ENCODE assay signal across 3 cellular contexts in the genomic region with DNA sequence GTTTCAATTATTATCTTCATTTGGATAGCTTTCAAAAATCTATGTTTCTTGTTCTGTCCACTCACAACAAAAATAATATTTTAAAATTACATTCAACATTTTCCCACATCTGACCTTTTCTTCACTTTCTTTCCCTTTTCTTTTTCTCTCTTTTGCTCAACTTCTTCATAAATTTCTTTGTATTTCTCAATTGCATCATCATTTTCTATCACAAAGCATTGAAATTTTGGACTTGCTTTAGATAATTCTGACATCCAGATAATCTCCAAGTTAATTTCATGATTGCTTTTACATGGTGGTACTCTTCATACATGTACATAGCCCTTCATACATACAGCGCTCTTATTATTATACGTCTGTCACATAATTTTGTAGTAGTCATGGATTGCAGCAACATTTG.
TF ChIP-seq lines count a peak whose summit lies in the region.

No MANE protein-coding gene starts in this region.

TF ChIP-seq in HepG2, 621 proteins besides CTCF, POLR2A, EP300 and RAD21:
- TF ChIP-seq ATF7 (IDR thresholded peaks at IDR 0.05), result peak; percentile 31
- no peak for TF ChIP-seq ATF7 (CRISPR knock-in tag; IDR thresholded peaks at IDR 0.05)
- no peak for TF ChIP-seq ZNF121 (CRISPR knock-in tag; IDR thresholded peaks at IDR 0.05)
- TF ChIP-seq TGIF2 (CRISPR knock-in tag; IDR thresholded peaks at IDR 0.05), result no peak

TF ChIP-seq in IMR-90, 13 proteins besides CTCF, POLR2A, EP300 and RAD21:
- TF ChIP-seq SMC3 (IDR thresholded peaks at IDR 0.05; ENCODE audit: low read depth, low read length) (no peak), CEBPB (IDR thresholded peaks at IDR 0.05; ENCODE audit: low read depth, low read length) (peak; percentile 23; the same call in 1 of the 2 replicates), MAZ (IDR thresholded peaks at IDR 0.05; ENCODE audit: borderline replicate concordance, low read depth, low read length) (no peak), MAFK (IDR thresholded peaks at IDR 0.05; ENCODE audit: low read depth, low read length) (no peak)

TF ChIP-seq in GM12878, 131 proteins besides CTCF, POLR2A, EP300 and RAD21:
- TF ChIP-seq EGR1 (IDR thresholded peaks at IDR 0.05; ENCODE audit: borderline replicate concordance in 1 of 2, low read depth in 2 of 2, low read length in 2 of 2), result no peak
- TF ChIP-seq ESRRA (IDR thresholded peaks at IDR 0.05; ENCODE audit: low read length), result no peak
- no peak for TF ChIP-seq MEF2A (IDR thresholded peaks at IDR 0.05; ENCODE audit: insufficient read depth, low read depth, low read length)
- TF ChIP-seq, protein P1, sequence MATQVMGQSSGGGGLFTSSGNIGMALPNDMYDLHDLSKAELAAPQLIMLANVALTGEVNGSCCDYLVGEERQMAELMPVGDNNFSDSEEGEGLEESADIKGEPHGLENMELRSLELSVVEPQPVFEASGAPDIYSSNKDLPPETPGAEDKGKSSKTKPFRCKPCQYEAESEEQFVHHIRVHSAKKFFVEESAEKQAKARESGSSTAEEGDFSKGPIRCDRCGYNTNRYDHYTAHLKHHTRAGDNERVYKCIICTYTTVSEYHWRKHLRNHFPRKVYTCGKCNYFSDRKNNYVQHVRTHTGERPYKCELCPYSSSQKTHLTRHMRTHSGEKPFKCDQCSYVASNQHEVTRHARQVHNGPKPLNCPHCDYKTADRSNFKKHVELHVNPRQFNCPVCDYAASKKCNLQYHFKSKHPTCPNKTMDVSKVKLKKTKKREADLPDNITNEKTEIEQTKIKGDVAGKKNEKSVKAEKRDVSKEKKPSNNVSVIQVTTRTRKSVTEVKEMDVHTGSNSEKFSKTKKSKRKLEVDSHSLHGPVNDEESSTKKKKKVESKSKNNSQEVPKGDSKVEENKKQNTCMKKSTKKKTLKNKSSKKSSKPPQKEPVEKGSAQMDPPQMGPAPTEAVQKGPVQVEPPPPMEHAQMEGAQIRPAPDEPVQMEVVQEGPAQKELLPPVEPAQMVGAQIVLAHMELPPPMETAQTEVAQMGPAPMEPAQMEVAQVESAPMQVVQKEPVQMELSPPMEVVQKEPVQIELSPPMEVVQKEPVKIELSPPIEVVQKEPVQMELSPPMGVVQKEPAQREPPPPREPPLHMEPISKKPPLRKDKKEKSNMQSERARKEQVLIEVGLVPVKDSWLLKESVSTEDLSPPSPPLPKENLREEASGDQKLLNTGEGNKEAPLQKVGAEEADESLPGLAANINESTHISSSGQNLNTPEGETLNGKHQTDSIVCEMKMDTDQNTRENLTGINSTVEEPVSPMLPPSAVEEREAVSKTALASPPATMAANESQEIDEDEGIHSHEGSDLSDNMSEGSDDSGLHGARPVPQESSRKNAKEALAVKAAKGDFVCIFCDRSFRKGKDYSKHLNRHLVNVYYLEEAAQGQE (IDR thresholded peaks at IDR 0.05; ENCODE audit: low read depth, low read length), result no peak
- no peak for TF ChIP-seq ZNF622 (IDR thresholded peaks at IDR 0.05)
- TF ChIP-seq, protein P2, sequence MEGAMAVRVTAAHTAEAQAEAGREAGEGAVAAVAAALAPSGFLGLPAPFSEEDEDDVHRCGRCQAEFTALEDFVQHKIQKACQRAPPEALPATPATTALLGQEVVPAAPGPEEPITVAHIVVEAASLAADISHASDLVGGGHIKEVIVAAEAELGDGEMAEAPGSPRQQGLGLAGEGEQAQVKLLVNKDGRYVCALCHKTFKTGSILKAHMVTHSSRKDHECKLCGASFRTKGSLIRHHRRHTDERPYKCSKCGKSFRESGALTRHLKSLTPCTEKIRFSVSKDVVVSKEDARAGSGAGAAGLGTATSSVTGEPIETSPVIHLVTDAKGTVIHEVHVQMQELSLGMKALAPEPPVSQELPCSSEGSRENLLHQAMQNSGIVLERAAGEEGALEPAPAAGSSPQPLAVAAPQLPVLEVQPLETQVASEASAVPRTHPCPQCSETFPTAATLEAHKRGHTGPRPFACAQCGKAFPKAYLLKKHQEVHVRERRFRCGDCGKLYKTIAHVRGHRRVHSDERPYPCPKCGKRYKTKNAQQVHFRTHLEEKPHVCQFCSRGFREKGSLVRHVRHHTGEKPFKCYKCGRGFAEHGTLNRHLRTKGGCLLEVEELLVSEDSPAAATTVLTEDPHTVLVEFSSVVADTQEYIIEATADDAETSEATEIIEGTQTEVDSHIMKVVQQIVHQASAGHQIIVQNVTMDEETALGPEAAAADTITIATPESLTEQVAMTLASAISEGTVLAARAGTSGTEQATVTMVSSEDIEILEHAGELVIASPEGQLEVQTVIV (IDR thresholded peaks at IDR 0.05; ENCODE audit: borderline replicate concordance, partially characterized antibody), result no peak
- no peak for TF ChIP-seq TBL1XR1 (IDR thresholded peaks at IDR 0.05; ENCODE audit: low read depth, low read length)
- no peak for TF ChIP-seq NFYA (IDR thresholded peaks at IDR 0.05; ENCODE audit: borderline replicate concordance, low read depth, low read length)
